ENCODE assay signal across 11 cellular contexts in genomic region chr11:126403658-126404057, GRCh38. TPM values are rescaled to one million over a fixed set of nuclear protein-coding genes. Genes with fewer than 3 reads are reported as not detected.
A peak's percentile ranks its signal among the peaks of the same experiment; 100 is the strongest.
DNase-seq lines count a peak whose midpoint lies in the region; ATAC-seq and TF ChIP-seq lines count a peak whose summit lies in the region.
"Had no signal": no experiment of that assay in that cellular context is flagged by ENCODE, and none has a peak within 500 bp of the region (broad histone marks: within the 10 kb centered on the region; RNA-seq: fewer than 3 reads in every experiment).

No MANE protein-coding gene starts in this region.

- peaks cover 25% of the 10 kb centered on the region for H3K4me1 ChIP-seq in foreskin keratinocyte

- TF ChIP-seq CTCF in foreskin keratinocyte (conservative IDR thresholded peaks at IDR 0.05) (no peak), nephron progenitor cell (IDR thresholded peaks at IDR 0.05) (no peak)

- H3K36me3 Mint-ChIP-seq in nephron progenitor cell (ENCODE audit: low read depth): peaks cover 37% of the 10 kb centered on the region
- H3K36me3 Mint-ChIP-seq: activated naive CD8-positive, alpha-beta T cell treated with anti-CD3 and anti-CD28 coated beads, Interleukin-2, amount 10 ng/mL, durations not matched to agents 7 days and 5 days had no signal

- no peak for DNase-seq in foreskin keratinocyte
- DNase-seq in nephron progenitor cell: no peak
- no peak for DNase-seq in NOMO-1 treated with dmso at 0.1 percent for 144 hours (lab: John Stamatoyannopoulos, UW; ENCODE audit: unreplicated experiment)
- DNase-seq in HPDE6-E6E7 (ENCODE audit: extremely low spot score): no peak
- no peak for DNase-seq in NCI-H345 treated with DMSO at 0.1 percent for 48 hours (lab: John Stamatoyannopoulos, UW; ENCODE audit: unreplicated experiment)
- DNase-seq: activated naive CD8-positive, alpha-beta T cell treated with anti-CD3 and anti-CD28 coated beads, Interleukin-2, amount 10 ng/mL, durations not matched to agents 7 days and 5 days; CD8-positive, alpha-beta memory T cell; stimulated activated CD4-positive, alpha-beta T cell treated with anti-CD3 and anti-CD28 coated beads, Interleukin-12 subunit alpha, Interleukin-12 subunit beta, amount 100 ng/mL, for 4 hours had no signal

- H3K4me1 Mint-ChIP-seq in nephron progenitor cell: peaks cover 40% of the 10 kb centered on the region
- H3K4me1 Mint-ChIP-seq: CD8-positive, alpha-beta memory T cell had no signal

- H3K9me3 Mint-ChIP-seq in nephron progenitor cell: peaks cover 16% of the 10 kb centered on the region
- H3K9me3 Mint-ChIP-seq: activated naive CD8-positive, alpha-beta T cell treated with anti-CD3 and anti-CD28 coated beads, Interleukin-2, amount 10 ng/mL, durations not matched to agents 7 days and 5 days; CD8-positive, alpha-beta memory T cell had no signal

- no peaks in the 10 kb centered on the region for H3K27me3 Mint-ChIP-seq in nephron progenitor cell (ENCODE audit: low read depth, poor library complexity)
- H3K27me3 Mint-ChIP-seq: activated naive CD8-positive, alpha-beta T cell treated with anti-CD3 and anti-CD28 coated beads, Interleukin-2, amount 10 ng/mL, durations not matched to agents 7 days and 5 days had no signal

- H3K4me3 Mint-ChIP-seq in nephron progenitor cell: no peak overlapping the region
- H3K4me3 Mint-ChIP-seq: activated naive CD8-positive, alpha-beta T cell treated with anti-CD3 and anti-CD28 coated beads, Interleukin-2, amount 10 ng/mL, durations not matched to agents 7 days and 5 days; CD8-positive, alpha-beta memory T cell had no signal

- ATAC-seq in GM18519 (IDR thresholded peaks at IDR 0.05; ENCODE audit: low FRiP score, unreplicated experiment): peak; percentile 79
- ATAC-seq in GM21576 (IDR thresholded peaks at IDR 0.05; ENCODE audit: unreplicated experiment): peak; percentile 98
- peak; percentile 84 for ATAC-seq in HG03342 (IDR thresholded peaks at IDR 0.05; ENCODE audit: unreplicated experiment)
- ATAC-seq in foreskin keratinocyte: peak; percentile 35

- peak overlapping the region; percentile 82 for H3K27ac ChIP-seq in foreskin keratinocyte

- H3K27me3 ChIP-seq in foreskin keratinocyte: no peaks in the 10 kb centered on the region

- no peak overlapping the region for H3K27ac Mint-ChIP-seq in nephron progenitor cell
- H3K27ac Mint-ChIP-seq: activated naive CD8-positive, alpha-beta T cell treated with anti-CD3 and anti-CD28 coated beads, Interleukin-2, amount 10 ng/mL, durations not matched to agents 7 days and 5 days had no signal

RNA-seq across cellular contexts. Expression of gene ST3GAL4, which starts 48.2 kb away (rescaled TPM):
- total RNA-seq in foreskin keratinocyte: 35.0 and 36.1 TPM in 2 replicates
- polyA plus RNA-seq in foreskin keratinocyte: 47.7 and 50.5 TPM in 2 replicates

Comparison
In these comparisons a context has a peak if more than half of its experiments do, and no peak if none do; other contexts are left out.
1. ATAC-seq: peak in every context shown above with its lines; median percentile 98 in GM21576; 84 in HG03342; 79 in GM18519; 35 in foreskin keratinocyte.